8 cellular contexts compared by ENCODE assay signal in the genomic region with DNA sequence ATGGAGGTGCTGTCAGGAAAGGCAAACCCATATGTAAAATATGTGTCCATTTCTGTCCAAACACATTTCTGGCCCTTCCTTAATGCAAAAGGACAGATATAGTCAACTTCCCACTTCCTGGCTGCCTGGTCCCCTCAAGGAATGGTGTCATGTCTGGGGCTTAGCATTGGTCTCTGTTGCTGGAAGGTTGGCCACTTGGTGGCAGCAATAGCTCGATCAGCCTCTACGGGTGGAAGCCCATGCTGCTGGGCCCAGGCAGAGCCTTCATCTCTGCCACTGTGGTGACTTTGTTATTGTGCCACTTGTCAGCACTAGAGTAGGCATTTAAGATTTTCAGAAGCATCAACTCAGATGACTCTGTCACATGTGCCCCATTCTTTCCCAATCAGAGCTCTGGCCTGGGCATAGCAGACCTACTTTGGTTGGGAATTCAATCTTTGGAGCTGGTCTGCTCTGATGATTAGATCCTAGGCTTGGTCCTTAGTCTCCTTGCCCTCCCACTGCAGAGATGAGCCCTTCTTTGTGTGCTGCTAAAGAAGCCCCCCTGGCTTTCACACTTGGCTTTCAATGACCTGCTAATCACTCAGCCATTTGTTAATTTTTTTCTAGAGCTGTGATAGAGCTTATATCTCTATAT. TPM values are rescaled to one million over a fixed set of nuclear protein-coding genes. Genes with fewer than 3 reads are reported as not detected.
DNase-seq lines count a peak whose midpoint lies in the region; ATAC-seq and TF ChIP-seq lines count a peak whose summit lies in the region.

No MANE protein-coding gene starts in this region.

- DNase-seq in Ammon's horn (ENCODE audit: low spot score) (peak; percentile 86), HT-29 (ENCODE audit: low spot score) (peak; percentile 66), PC-3 (peak; percentile 53), Right ventricle myocardium superior (peak; percentile 78), posterior cingulate gyrus (peak; percentile 47 to 96 (median 75))
- DNase-seq in activated naive CD4-positive, alpha-beta T cell treated with anti-CD3 and anti-CD28 coated beads, Interleukin-2, amount 50 U/mL, for 72 hours (ENCODE audit: low spot score in 2 of 2) = peak in 1 of 2 donors; percentile 46

- no peaks in the 10 kb centered on the region for H3K27me3 ChIP-seq in PC-3 (ENCODE audit: low read length)

- H3K9me2 ChIP-seq in PC-3 (replicated peaks; ENCODE audit: low read length) = no peaks in the 10 kb centered on the region

- no peak overlapping the region for H3K4me2 ChIP-seq in PC-3 (ENCODE audit: low read length)

- no peaks in the 10 kb centered on the region for H3K4me1 ChIP-seq in PC-3 (ENCODE audit: insufficient read depth, low read length)

- CTCF ChIA-PET in PC-3 (lab: Charles Lee) = interaction anchor here (0.8 kb wide), 1 partner anchor 105 kb away, joined by 3 read pairs; no protein-coding TSS in a partner anchor

- no peaks in the 10 kb centered on the region for H3F3A ChIP-seq in PC-3 (ENCODE audit: low read length, unreplicated experiment)

- H3K36me3 ChIP-seq in PC-3 (ENCODE audit: low read depth, low read length) = no peaks in the 10 kb centered on the region

- H3K36me3 Mint-ChIP-seq in activated naive CD4-positive, alpha-beta T cell treated with anti-CD3 and anti-CD28 coated beads, Interleukin-2, amount 50 U/mL, for 72 hours = no peaks in the 10 kb centered on the region

- no peak overlapping the region for H3K27ac ChIP-seq in PC-3 (ENCODE audit: low read length)

- TF ChIP-seq CTCF in PC-3 (conservative IDR thresholded peaks at IDR 0.05; ENCODE audit: low read depth, low read length) = peak; percentile 74

- POLR2A ChIA-PET in PC-3 (lab: Charles Lee; ENCODE audit: unreplicated experiment) = no interaction called here

- no peak overlapping the region for H3K9ac ChIP-seq in PC-3 (ENCODE audit: low read length)

- no peaks in the 10 kb centered on the region for H3K79me2 ChIP-seq in PC-3 (ENCODE audit: low read length)

- H3K9me3 ChIP-seq in PC-3 (ENCODE audit: low read length) = no peaks in the 10 kb centered on the region

- H2AFZ ChIP-seq in PC-3 (ENCODE audit: low read length) = no peak overlapping the region

- no peaks in the 10 kb centered on the region for H4K20me1 ChIP-seq in PC-3 (ENCODE audit: low read length)

- peak; percentile 62 for ATAC-seq in GM18861 (IDR thresholded peaks at IDR 0.05; ENCODE audit: unreplicated experiment)
- ATAC-seq in PC-3 = peak; percentile 94
- peak; percentile 87 to 88 for ATAC-seq in activated naive CD4-positive, alpha-beta T cell treated with anti-CD3 and anti-CD28 coated beads, Interleukin-2, amount 50 U/mL, for 72 hours
- peak; percentile 99 for ATAC-seq in Right ventricle myocardium superior (ENCODE audit: poor library complexity)
- no peak for ATAC-seq in GM18870 (IDR thresholded peaks at IDR 0.05; ENCODE audit: unreplicated experiment)

- no peaks in the 10 kb centered on the region for H3K9me3 Mint-ChIP-seq in activated naive CD4-positive, alpha-beta T cell treated with anti-CD3 and anti-CD28 coated beads, Interleukin-2, amount 50 U/mL, for 72 hours

- H3K27ac Mint-ChIP-seq in activated naive CD4-positive, alpha-beta T cell treated with anti-CD3 and anti-CD28 coated beads, Interleukin-2, amount 50 U/mL, for 72 hours = no peak overlapping the region

- H3K4me3 ChIP-seq in PC-3 (ENCODE audit: low read length) = no peak overlapping the region

- BruUV-seq in PC-3 (replicated peaks; lab: Mats Ljungman, UMichigan) = no TSS peak

- intact Hi-C loops in PC-3 (cut with micrococcal nuclease) (loop anchor here (1.0 to 2.0 kb wide), 2 partner anchors 107 to 192 kb away; no protein-coding TSS in a partner anchor), Right ventricle myocardium superior (cut with DNase I) (loop anchor here (2.0 kb wide), 1 partner anchor 191 kb away; no protein-coding TSS in a partner anchor), posterior cingulate gyrus (cut with DNase I) (loop anchor here (1.0 kb wide), 2 partner anchors 105 to 192 kb away; no protein-coding TSS in a partner anchor)

RNA-seq across cellular contexts. Expression of a gene that starts 51.0 kb away (rescaled TPM):
- not detected in 2 replicates for total RNA-seq in HT-29 (2014; rRNA removed; shearing (Covaris generic))
- total RNA-seq in PC-3 (2014; rRNA removed) = not detected in 2 replicates
- total RNA-seq in activated naive CD4-positive, alpha-beta T cell treated with anti-CD3 and anti-CD28 coated beads, Interleukin-2, amount 50 U/mL, for 72 hours = not detected
- total RNA-seq in Right ventricle myocardium superior = 7.3 TPM

RNA-seq across cellular contexts. Expression of a gene that starts 58.5 kb away (rescaled TPM):
- total RNA-seq in HT-29 (2014; rRNA removed; shearing (Covaris generic)) = 55.9 and 56.9 TPM in 2 replicates
- total RNA-seq in PC-3 (2014; rRNA removed) = 41.7 and 57.3 TPM in 2 replicates
- total RNA-seq in activated naive CD4-positive, alpha-beta T cell treated with anti-CD3 and anti-CD28 coated beads, Interleukin-2, amount 50 U/mL, for 72 hours = 10 to 100 TPM; 47.2 to 98.6 TPM
- total RNA-seq in Right ventricle myocardium superior = 87.8 TPM
